ENCODE assay signal across 9 cellular contexts in genomic region chr18:31616586-31616985, GRCh38. TPM values are rescaled to one million over a fixed set of nuclear protein-coding genes. Genes with fewer than 3 reads are reported as not detected.
"Had no signal": no experiment of that assay in that cellular context is flagged by ENCODE, and none has a peak within 500 bp of the region (broad histone marks: within the 10 kb centered on the region; RNA-seq: fewer than 3 reads in every experiment).

No MANE protein-coding gene starts in this region.

- H3K9me3 Mint-ChIP-seq: GM23338, H9 had no signal

- H3K4me3 ChIP-seq: GM23338, K562 had no signal

- H3K4me2 ChIP-seq: GM23338 had no signal

- H3K27ac Mint-ChIP-seq: GM23338 had no signal

- H3K27ac ChIP-seq: HL-60 had no signal

- DNase-seq: H9, HCEC 1CT, IMR-90, KG1 had no signal

- H2AFZ ChIP-seq: GM23338 had no signal

- ATAC-seq: GM23338, K562 had no signal

- H3K4me3 Mint-ChIP-seq: GM23338, H9 had no signal

RNA-seq across cellular contexts. Expression of gene TTR, which starts 24.9 kb away (rescaled TPM):
- total RNA-seq: GM23338, H1, H9, HT1080, IMR-90 had no signal
- polyA plus RNA-seq: GM23338, H1, IMR-90 had no signal
